20 cellular contexts compared by ENCODE assay signal in genomic region chr6:153027480-153027879, GRCh38.
"Had no signal": no experiment of that assay in that cellular context is flagged by ENCODE, and none has a peak within 500 bp of the region (broad histone marks: within the 10 kb centered on the region; RNA-seq: fewer than 3 reads in every experiment).

No MANE protein-coding gene starts in this region.

- H3K4me2 ChIP-seq: SK-N-SH had no signal

- DNase-seq: KBM-7, MG63, NCI-H1092, NCI-H1436, NCI-H187, NCI-H2029, NCI-H2081 treated with DMSO at 0.1 percent for 48 hours, NCI-H2171, NCI-H226, NCI-H446, NCI-H510A, NCI-H524 treated with DMSO at 0.1 percent for 48 hours, NCI-H69, NCI-H774, PC-3, SHP77, SK-N-SH, SW 1271 had no signal

- H3K4me3 ChIP-seq: MG63 had no signal

- H3K9ac ChIP-seq: SK-N-SH had no signal

- H3K9me3 ChIP-seq: MG63, SK-N-SH had no signal

- H3K36me3 ChIP-seq: MG63 had no signal

- H3K27ac ChIP-seq: RWPE1 had no signal

- ATAC-seq: Panc1, PC-3 had no signal

- H3K9me2 ChIP-seq: SK-N-SH had no signal
